Comparison of ENCODE assay signal across 8 cellular contexts in genomic region chr3:141370065-141370533, GRCh38. TPM values are rescaled to one million over a fixed set of nuclear protein-coding genes. Genes with fewer than 3 reads are reported as not detected.
DNase-seq lines count a peak whose midpoint lies in the region; ATAC-seq and TF ChIP-seq lines count a peak whose summit lies in the region.

No MANE protein-coding gene starts in this region.

- H3K36me3 ChIP-seq in osteoblast (ENCODE audit: insufficient read depth, low read length) (peaks cover 21% of the 10 kb centered on the region), upper lobe of right lung (no peaks in the 10 kb centered on the region)

- no peaks in the 10 kb centered on the region for H3K9me3 Mint-ChIP-seq in activated T-helper 17 cell treated with anti-CD3 and anti-CD28 coated beads, Interleukin-2, amount 50 U/mL, for 72 hours

- H3K27ac ChIP-seq in osteoblast (ENCODE audit: low read depth, low read length) (peak overlapping the region; percentile 99), upper lobe of right lung (peak overlapping the region; percentile 90)

- H3K4me3 Mint-ChIP-seq in activated T-helper 17 cell treated with anti-CD3 and anti-CD28 coated beads, Interleukin-2, amount 50 U/mL, for 72 hours, result peak overlapping the region; percentile 46

- H3K4me1 ChIP-seq in osteoblast (ENCODE audit: insufficient read depth, low read length) (peaks cover 69% of the 10 kb centered on the region), upper lobe of right lung (peaks cover 51% of the 10 kb centered on the region)

- H3K36me3 Mint-ChIP-seq in activated T-helper 17 cell treated with anti-CD3 and anti-CD28 coated beads, Interleukin-2, amount 50 U/mL, for 72 hours (ENCODE audit: low read depth), result no peaks in the 10 kb centered on the region

- peaks cover 26% of the 10 kb centered on the region for H3K4me1 Mint-ChIP-seq in activated T-helper 17 cell treated with anti-CD3 and anti-CD28 coated beads, Interleukin-2, amount 50 U/mL, for 72 hours

- H3K9me3 ChIP-seq in osteoblast (ENCODE audit: low read depth, low read length) (no peaks in the 10 kb centered on the region), upper lobe of right lung (no peaks in the 10 kb centered on the region)

- no peak overlapping the region for H2AFZ ChIP-seq in osteoblast (ENCODE audit: low read length)

- peak overlapping the region in 1 of 2 donors; percentile 35 for H3K4me3 ChIP-seq in foreskin fibroblast (ENCODE audit: low read depth in 1 of 2, low read length in 2 of 2)
- H3K4me3 ChIP-seq in osteoblast (ENCODE audit: insufficient read depth, low read length), result peak overlapping the region; percentile 62
- peak overlapping the region; percentile 42 for H3K4me3 ChIP-seq in upper lobe of right lung

- peak overlapping the region; percentile 77 for H3K4me2 ChIP-seq in osteoblast (ENCODE audit: insufficient read depth, low read length)

- peaks cover 43% of the 10 kb centered on the region for H3K79me2 ChIP-seq in osteoblast (ENCODE audit: insufficient read depth, low read length)

- ATAC-seq in GM19468 (IDR thresholded peaks at IDR 0.05; ENCODE audit: extremely low read depth, unreplicated experiment) (peak; percentile 90), HG03575 (IDR thresholded peaks at IDR 0.05; ENCODE audit: extremely low read depth, insufficient number of reproducible peaks, low FRiP score, unreplicated experiment) (peak; percentile 72), upper lobe of right lung (peak; percentile 73)
- ATAC-seq in activated T-helper 17 cell treated with anti-CD3 and anti-CD28 coated beads, Interleukin-2, amount 50 U/mL, for 72 hours (replicated peaks), result peak; percentile 88

- peak; percentile 18 for DNase-seq in DMS153 treated with DMSO at 0.1 percent for 48 hours (lab: John Stamatoyannopoulos, UW; ENCODE audit: unreplicated experiment)
- peak; percentile 40 for DNase-seq in OCI-M2 (lab: John Stamatoyannopoulos, UW; ENCODE audit: unreplicated experiment)
- DNase-seq in foreskin fibroblast, result peak; percentile 76 to 82
- DNase-seq in osteoblast (ENCODE audit: insufficient read length, low spot score, missing footprints), result peak; percentile 68
- DNase-seq in upper lobe of right lung, result no peak

- intact Hi-C loops in upper lobe of right lung (cut with DNase I), result no loop called here

- H3K27me3 ChIP-seq in osteoblast (ENCODE audit: insufficient read depth, low read length), result no peaks in the 10 kb centered on the region
- no peaks in the 10 kb centered on the region for H3K27me3 ChIP-seq in upper lobe of right lung

- H4K20me1 ChIP-seq in osteoblast (ENCODE audit: insufficient read depth, low read length), result no peaks in the 10 kb centered on the region

- no peaks in the 10 kb centered on the region for H3K27me3 Mint-ChIP-seq in activated T-helper 17 cell treated with anti-CD3 and anti-CD28 coated beads, Interleukin-2, amount 50 U/mL, for 72 hours

- peak overlapping the region; percentile 74 for H3K27ac Mint-ChIP-seq in activated T-helper 17 cell treated with anti-CD3 and anti-CD28 coated beads, Interleukin-2, amount 50 U/mL, for 72 hours

- TF ChIP-seq CTCF in foreskin fibroblast (IDR thresholded peaks at IDR 0.05; ENCODE audit: low read depth, low read length), result peak; percentile 11
- TF ChIP-seq CTCF in osteoblast (IDR thresholded peaks at IDR 0.05; ENCODE audit: extremely low read depth, low read depth, low read length), result peak; percentile 40
- peak; percentile 41 for TF ChIP-seq CTCF in upper lobe of right lung (IDR thresholded peaks at IDR 0.05)

RNA-seq across cellular contexts. Expression of gene ZBTB38, which starts 1.8 kb away (rescaled TPM):
- 10 to 100 TPM; 33.3 to 45.6 TPM for total RNA-seq in activated T-helper 17 cell treated with anti-CD3 and anti-CD28 coated beads, Interleukin-2, amount 50 U/mL, for 72 hours
- total RNA-seq in osteoblast, result 181 and 196 TPM in 2 replicates
- 118 TPM for total RNA-seq in upper lobe of right lung
